In the genomic region with DNA sequence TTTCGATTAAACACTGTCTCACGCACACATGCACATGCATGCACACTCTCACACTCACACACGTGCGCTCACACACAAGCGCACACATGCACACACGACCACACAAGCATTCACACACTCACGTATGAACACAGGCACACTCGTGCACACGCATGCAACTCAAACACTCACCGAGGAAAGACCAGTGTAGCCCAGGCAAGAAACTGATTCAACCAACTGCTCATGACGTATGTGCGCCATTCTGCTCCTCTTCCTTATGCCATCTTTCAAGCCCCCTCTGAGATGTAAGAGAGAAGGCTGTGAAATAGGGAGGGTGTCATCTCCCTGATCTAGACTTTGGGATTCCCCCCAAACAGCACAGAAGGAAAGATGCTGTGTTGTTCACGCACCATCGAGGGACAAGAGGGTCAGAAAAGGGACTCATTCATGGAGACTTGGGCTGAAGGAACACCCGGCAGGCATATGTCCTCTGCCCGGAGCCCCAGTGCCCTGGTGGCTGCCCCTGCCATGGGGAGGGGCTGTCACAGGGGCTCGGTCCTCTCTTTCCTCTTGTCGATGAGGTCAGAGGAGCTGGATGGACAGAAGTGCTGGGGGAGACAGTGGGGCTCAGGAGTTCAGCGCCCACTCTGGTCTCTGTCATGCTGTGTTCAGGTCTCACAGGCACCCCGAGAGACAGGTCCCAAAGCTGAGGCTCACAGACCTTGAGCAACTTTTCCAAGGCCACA, we compare ENCODE assay signal across 16 cellular contexts.
"Had no signal": no experiment of that assay in that cellular context is flagged by ENCODE, and none has a peak within 500 bp of the region (broad histone marks: within the 10 kb centered on the region; RNA-seq: fewer than 3 reads in every experiment).

No MANE protein-coding gene starts in this region.

- H2AFZ ChIP-seq: hepatocyte had no signal

- H3K27me3 ChIP-seq: hepatocyte, ovary, transverse colon had no signal

- H3K36me3 Mint-ChIP-seq: stimulated activated naive B cell treated with anti-CD40 and anti-IgM and Interleukin-4, amounts not matched to agents 10 μg/mL and 1 μg/mL and 100 μg/mL, for 72 hours had no signal

- H3K79me2 ChIP-seq: hepatocyte had no signal

- H3K27ac ChIP-seq: hepatocyte, ovary, thoracic aorta, transverse colon had no signal

- H3K4me3 ChIP-seq: hepatocyte, ovary, thoracic aorta, transverse colon had no signal

- H3K36me3 ChIP-seq: ovary, thoracic aorta, transverse colon had no signal

- FAIRE-seq: endothelial cell of umbilical vein, urothelium cell line had no signal

- H3K9me3 ChIP-seq: ovary, thoracic aorta had no signal

- DNase-seq: central memory CD4-positive, alpha-beta T cell; erythroblast; foreskin melanocyte; kidney glomerular epithelial cell; naive thymus-derived CD8-positive, alpha-beta T cell; ovary; right cardiac atrium; stimulated activated CD4-positive, alpha-beta T cell treated with anti-CD3 and anti-CD28 coated beads, Interleukin-4, amount 100 ng/mL, for 24 hours; stimulated activated naive B cell treated with anti-CD40 and anti-IgM and Interleukin-4, amounts not matched to agents 10 μg/mL and 1 μg/mL and 100 μg/mL, for 72 hours; stimulated activated naive CD8-positive, alpha-beta T cell treated with anti-CD3 and anti-CD28 coated beads, Interleukin-15, amount 100 ng/mL, for 72 hours; substantia nigra; transverse colon had no signal

- H3K4me3 Mint-ChIP-seq: naive thymus-derived CD8-positive, alpha-beta T cell; stimulated activated naive B cell treated with anti-CD40 and anti-IgM and Interleukin-4, amounts not matched to agents 10 μg/mL and 1 μg/mL and 100 μg/mL, for 72 hours; stimulated activated naive CD8-positive, alpha-beta T cell treated with anti-CD3 and anti-CD28 coated beads, Interleukin-15, amount 100 ng/mL, for 72 hours had no signal

- H3K4me1 ChIP-seq: transverse colon had no signal

- H3K4me2 ChIP-seq: hepatocyte had no signal

- H3K27ac Mint-ChIP-seq: stimulated activated naive B cell treated with anti-CD40 and anti-IgM and Interleukin-4, amounts not matched to agents 10 μg/mL and 1 μg/mL and 100 μg/mL, for 72 hours; stimulated activated naive CD8-positive, alpha-beta T cell treated with anti-CD3 and anti-CD28 coated beads, Interleukin-15, amount 100 ng/mL, for 72 hours had no signal

- H3K4me1 Mint-ChIP-seq: stimulated activated naive B cell treated with anti-CD40 and anti-IgM and Interleukin-4, amounts not matched to agents 10 μg/mL and 1 μg/mL and 100 μg/mL, for 72 hours had no signal

- ATAC-seq: naive thymus-derived CD8-positive, alpha-beta T cell; right cardiac atrium; stimulated activated naive B cell treated with anti-CD40 and anti-IgM and Interleukin-4, amounts not matched to agents 10 μg/mL and 1 μg/mL and 100 μg/mL, for 72 hours had no signal
